In genomic region chr3:23459915-23460546, GRCh38 we compare ENCODE assay signal across 20 cellular contexts.
"Had no signal": no experiment of that assay in that cellular context is flagged by ENCODE, and none has a peak within 500 bp of the region (broad histone marks: within the 10 kb centered on the region; RNA-seq: fewer than 3 reads in every experiment).

No MANE protein-coding gene starts in this region.

- DNase-seq: activated CD4-positive, alpha-beta T cell treated with anti-CD3 and anti-CD28 coated beads, Interleukin-2, amount 50 U/mL, for 48 hours; activated naive CD4-positive, alpha-beta T cell; activated naive CD8-positive, alpha-beta T cell treated with anti-CD3 and anti-CD28 coated beads, Interleukin-2, amount 10 ng/mL, durations not matched to agents 7 days and 5 days; activated T-cell treated with anti-CD3 and anti-CD28 coated beads for 4 hours; amygdala; body of pancreas; central memory CD4-positive, alpha-beta T cell; cortex of kidney; effector CD4-positive, alpha-beta T cell; hippocampal formation; left colon; stimulated activated naive CD8-positive, alpha-beta T cell treated with anti-CD3 and anti-CD28 coated beads, Interleukin-15, Interleukin-2, amounts not matched to agents 100 U/mL and 50 U/mL, for 24 hours; substantia nigra; T-helper 2 cell; tibial artery had no signal

- H3K9me3 ChIP-seq: body of pancreas, tibial artery had no signal

- H3K27ac Mint-ChIP-seq: activated naive CD8-positive, alpha-beta T cell treated with anti-CD3 and anti-CD28 coated beads, Interleukin-2, amount 10 ng/mL, durations not matched to agents 7 days and 5 days; activated T-helper 17 cell treated with anti-CD3 and anti-CD28 coated beads, Interleukin-2, amount 50 U/mL, for 72 hours had no signal

- H3K36me3 ChIP-seq: tibial artery had no signal

- H3K4me3 Mint-ChIP-seq: activated naive CD8-positive, alpha-beta T cell treated with anti-CD3 and anti-CD28 coated beads, Interleukin-2, amount 10 ng/mL, durations not matched to agents 7 days and 5 days; activated T-helper 17 cell treated with anti-CD3 and anti-CD28 coated beads, Interleukin-2, amount 50 U/mL, for 72 hours; nephron had no signal

- H3K4me3 ChIP-seq: body of pancreas, lung, skin epidermis, tibial artery had no signal

- H3K4me1 ChIP-seq: body of pancreas had no signal

- H3K27ac ChIP-seq: body of pancreas, skin epidermis, tibial artery had no signal

- H3K4me1 Mint-ChIP-seq: activated T-helper 17 cell treated with anti-CD3 and anti-CD28 coated beads, Interleukin-2, amount 50 U/mL, for 72 hours had no signal

- H3K27me3 ChIP-seq: body of pancreas, tibial artery had no signal

- ATAC-seq: activated T-helper 17 cell treated with anti-CD3 and anti-CD28 coated beads, Interleukin-2, amount 50 U/mL, for 72 hours; body of pancreas; esophagus mucosa; left colon; stimulated activated naive CD8-positive, alpha-beta T cell treated with anti-CD3 and anti-CD28 coated beads, Interleukin-15, Interleukin-2, amounts not matched to agents 100 U/mL and 50 U/mL, for 24 hours had no signal

- H3K27me3 Mint-ChIP-seq: activated naive CD8-positive, alpha-beta T cell treated with anti-CD3 and anti-CD28 coated beads, Interleukin-2, amount 10 ng/mL, durations not matched to agents 7 days and 5 days; activated T-helper 17 cell treated with anti-CD3 and anti-CD28 coated beads, Interleukin-2, amount 50 U/mL, for 72 hours had no signal
